In genomic region chr10:69512901-69513300, GRCh38 we compare ENCODE assay signal across 26 cellular contexts.
"Had no signal": no experiment of that assay in that cellular context is flagged by ENCODE, and none has a peak within 500 bp of the region (broad histone marks: within the 10 kb centered on the region; RNA-seq: fewer than 3 reads in every experiment).

No MANE protein-coding gene starts in this region.

- DNase-seq: activated CD4-positive, alpha-beta T cell treated with anti-CD3 and anti-CD28 coated beads for 4 hours; activated CD4-positive, alpha-beta T cell treated with anti-CD3 and anti-CD28 coated beads, Interleukin-2, amount 50 U/mL, for 4 hours; activated CD4-positive, CD25-positive, alpha-beta regulatory T cell; activated naive CD4-positive, alpha-beta T cell; activated T-cell treated with anti-CD3 and anti-CD28 coated beads for 4 hours; activated T-cell treated with anti-CD3 and anti-CD28 coated beads, Interleukin-2, amount 50 U/mL, for 72 hours; anterior cingulate cortex; dorsolateral prefrontal cortex; effector memory CD8-positive, alpha-beta T cell; gastrocnemius medialis; glutamatergic neuron; islet precursor cell; left cardiac atrium; left ventricle myocardium superior; ovary; right lobe of liver; stimulated activated CD4-positive, alpha-beta T cell treated with anti-CD3 and anti-CD28 coated beads, Interleukin-12 subunit alpha, Interleukin-12 subunit beta, amount 100 ng/mL, for 4 hours; stimulated activated CD4-positive, alpha-beta T cell treated with anti-CD3 and anti-CD28 coated beads, Interleukin-4, amount 100 ng/mL, for 1 hour; stimulated activated naive CD8-positive, alpha-beta T cell treated with anti-CD3 and anti-CD28 coated beads, Interleukin-15, Interleukin-2, amounts not matched to agents 100 U/mL and 50 U/mL, for 24 hours; trophoblast cell had no signal

- H3K27ac ChIP-seq: coronary artery, dorsolateral prefrontal cortex, gastrocnemius medialis, ovary, right lobe of liver, skin epidermis, thoracic aorta had no signal

- H3K36me3 ChIP-seq: gastrocnemius medialis, ovary, right lobe of liver, thoracic aorta had no signal

- H3K27ac Mint-ChIP-seq: activated naive CD4-positive, alpha-beta T cell treated with anti-CD3 and anti-CD28 coated beads, Interleukin-2, amount 50 U/mL, for 72 hours; activated T-cell treated with anti-CD3 and anti-CD28 coated beads, Interleukin-2, amount 50 U/mL, for 72 hours; progenitor cell of endocrine pancreas had no signal

- H3K36me3 Mint-ChIP-seq: activated naive CD4-positive, alpha-beta T cell treated with anti-CD3 and anti-CD28 coated beads, Interleukin-2, amount 50 U/mL, for 72 hours had no signal

- H3K4me3 ChIP-seq: coronary artery, dorsolateral prefrontal cortex, gastrocnemius medialis, ovary, right lobe of liver, skin epidermis, thoracic aorta had no signal

- H3K27me3 ChIP-seq: dorsolateral prefrontal cortex, gastrocnemius medialis, ovary, right lobe of liver had no signal

- H3K4me1 ChIP-seq: right lobe of liver had no signal

- H3K9me3 Mint-ChIP-seq: activated naive CD4-positive, alpha-beta T cell treated with anti-CD3 and anti-CD28 coated beads, Interleukin-2, amount 50 U/mL, for 72 hours; activated T-cell treated with anti-CD3 and anti-CD28 coated beads, Interleukin-2, amount 50 U/mL, for 72 hours; effector memory CD8-positive, alpha-beta T cell had no signal

- H3K9me3 ChIP-seq: gastrocnemius medialis, ovary, right lobe of liver, thoracic aorta had no signal

- FAIRE-seq: urothelium cell line had no signal

- H3K4me3 Mint-ChIP-seq: activated T-cell treated with anti-CD3 and anti-CD28 coated beads, Interleukin-2, amount 50 U/mL, for 72 hours; effector memory CD8-positive, alpha-beta T cell had no signal
